Comparison of ENCODE assay signal across 1 cellular context in the genomic region with DNA sequence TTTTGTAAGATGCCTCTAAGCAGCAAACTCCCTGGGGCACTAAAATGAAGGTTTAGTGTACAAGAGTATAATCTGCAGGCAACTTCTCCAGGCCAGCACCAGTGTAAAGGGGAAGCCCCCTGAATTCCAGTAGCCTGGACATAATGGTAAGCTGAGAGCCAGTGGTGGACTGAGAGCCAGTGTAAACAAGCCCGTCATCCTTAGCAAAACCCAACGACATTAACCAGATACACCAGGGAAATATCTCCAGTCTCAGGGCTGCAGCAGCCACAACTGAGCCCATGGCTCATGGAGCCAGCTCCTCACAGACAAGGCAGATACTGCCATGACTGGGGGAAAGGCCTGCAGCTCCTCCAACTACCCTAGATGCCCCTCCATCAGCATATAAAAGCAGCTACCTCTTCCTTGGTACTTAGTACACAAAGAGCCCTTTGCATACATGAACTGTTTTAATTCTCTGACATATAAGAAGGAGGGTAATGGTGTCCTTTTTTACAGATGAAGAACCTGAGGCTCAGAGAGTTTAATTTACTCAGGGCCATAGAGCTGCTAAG.
TF ChIP-seq lines count a peak whose summit lies in the region.

No MANE protein-coding gene starts in this region.

TF ChIP-seq in IMR-90, 13 proteins besides CTCF, POLR2A, EP300 and RAD21:
- no peak for TF ChIP-seq RFX5 (IDR thresholded peaks at IDR 0.05; ENCODE audit: low read depth, low read length)
- TF ChIP-seq CHD1 (IDR thresholded peaks at IDR 0.05; ENCODE audit: low read depth, low read length): no peak
- no peak for TF ChIP-seq MAZ (IDR thresholded peaks at IDR 0.05; ENCODE audit: borderline replicate concordance, low read depth, low read length)
- no peak for TF ChIP-seq RCOR1 (IDR thresholded peaks at IDR 0.05; ENCODE audit: insufficient replicate concordance, low read length)
- TF ChIP-seq BHLHE40 (IDR thresholded peaks at IDR 0.05; ENCODE audit: low read depth, low read length): no peak
- TF ChIP-seq, protein P1, sequence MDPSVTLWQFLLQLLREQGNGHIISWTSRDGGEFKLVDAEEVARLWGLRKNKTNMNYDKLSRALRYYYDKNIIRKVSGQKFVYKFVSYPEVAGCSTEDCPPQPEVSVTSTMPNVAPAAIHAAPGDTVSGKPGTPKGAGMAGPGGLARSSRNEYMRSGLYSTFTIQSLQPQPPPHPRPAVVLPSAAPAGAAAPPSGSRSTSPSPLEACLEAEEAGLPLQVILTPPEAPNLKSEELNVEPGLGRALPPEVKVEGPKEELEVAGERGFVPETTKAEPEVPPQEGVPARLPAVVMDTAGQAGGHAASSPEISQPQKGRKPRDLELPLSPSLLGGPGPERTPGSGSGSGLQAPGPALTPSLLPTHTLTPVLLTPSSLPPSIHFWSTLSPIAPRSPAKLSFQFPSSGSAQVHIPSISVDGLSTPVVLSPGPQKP (IDR thresholded peaks at IDR 0.05; ENCODE audit: borderline replicate concordance, low read depth, low read length): no peak
